Comparison of ENCODE assay signal across 16 cellular contexts in the genomic region with DNA sequence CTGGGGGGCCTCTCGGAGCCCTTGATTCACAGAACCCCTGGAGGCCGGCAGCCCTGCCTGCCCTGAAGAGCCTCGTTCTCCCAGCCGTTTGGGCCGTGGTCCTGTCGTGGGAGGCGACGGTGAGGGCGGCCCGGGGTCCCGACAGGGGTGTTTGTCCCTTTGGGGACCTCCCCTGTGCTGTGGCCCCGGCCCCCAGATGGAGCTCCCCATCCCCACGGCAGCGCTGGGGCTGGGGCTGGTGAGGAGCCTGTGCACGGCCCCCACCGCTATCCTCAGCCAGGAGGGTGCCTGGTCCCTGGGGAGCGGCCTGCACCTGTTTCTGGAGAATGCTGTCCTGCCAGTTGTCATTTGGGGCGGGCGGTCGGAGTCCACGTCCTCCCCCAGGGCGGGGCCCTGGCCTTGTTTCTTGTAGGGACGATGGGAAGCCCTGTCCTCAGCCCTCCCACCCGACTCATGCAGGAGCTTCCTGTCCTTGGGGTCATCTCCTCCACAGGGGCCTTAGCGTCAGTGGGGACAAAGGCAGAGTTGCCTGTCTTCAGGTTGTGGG. TPM values are rescaled to one million over a fixed set of nuclear protein-coding genes. Genes with fewer than 3 reads are reported as not detected.
A peak's percentile ranks its signal among the peaks of the same experiment; 100 is the strongest.
DNase-seq lines count a peak whose midpoint lies in the region; ATAC-seq, FAIRE-seq and TF ChIP-seq lines count a peak whose summit lies in the region.
"Had no signal": no experiment of that assay in that cellular context is flagged by ENCODE, and none has a peak within 500 bp of the region (broad histone marks: within the 10 kb centered on the region; RNA-seq: fewer than 3 reads in every experiment).

No MANE protein-coding gene starts in this region.

- no peak for TF ChIP-seq RAD21 in HepG2 (CRISPR knock-in tag; IDR thresholded peaks at IDR 0.05)

- H3K4me1 ChIP-seq in NT2/D1 (ENCODE audit: insufficient read depth, insufficient read length) (peaks cover 32% of the 10 kb centered on the region), HepG2 (ENCODE audit: insufficient read depth, low read length) (peaks cover 52% of the 10 kb centered on the region), rectal smooth muscle tissue (ENCODE audit: control insufficient read depth, insufficient read depth, low read length) (peaks cover 1% of the 10 kb centered on the region)

- H3K4me2 ChIP-seq in HepG2 (ENCODE audit: low read depth, low read length), result peak overlapping the region; percentile 99

- H3K9ac ChIP-seq in NT2/D1 (ENCODE audit: insufficient read length, low read depth) (peak overlapping the region; percentile 42), HepG2 (ENCODE audit: insufficient read depth, low read depth, low read length) (peak overlapping the region; percentile 72), rectal smooth muscle tissue (ENCODE audit: low read length) (no peak overlapping the region)

- no peak overlapping the region for H3K4me3 ChIP-seq in NT2/D1 (ENCODE audit: insufficient read length, low read depth)
- H3K4me3 ChIP-seq in HepG2 (replicated peaks in 1 of 3; ENCODE audit: insufficient read depth in 1 of 3, low read depth in 2 of 3, low read length in 3 of 3), result peak overlapping the region; percentile 58 to 85 (median 66); a peak in 5 of 6 replicates
- H3K4me3 ChIP-seq in rectal smooth muscle tissue (ENCODE audit: low read length), result peak overlapping the region; percentile 48

- peak overlapping the region; percentile 91 for H3K27ac ChIP-seq in HepG2 (ENCODE audit: extremely low read length, insufficient read depth, low read length)
- no peak overlapping the region for H3K27ac ChIP-seq in rectal smooth muscle tissue (ENCODE audit: low read depth, low read length)

- FAIRE-seq in HepG2 (lab: Jason Lieb, UNC), result no peak

- intact Hi-C loops in HepG2 (cut with micrococcal nuclease; ENCODE audit: unreplicated experiment) (loop anchor here (5.0 kb wide), 1 partner anchor 33 kb away; the partner anchor contains the start of genes NHLRC4 and PIGQ), left ventricle myocardium superior (cut with micrococcal nuclease) (no loop called here)

- POLR2A ChIA-PET in HepG2 (lab: Yijun Ruan, JAX), result interaction anchor here (0.6 to 3.1 kb wide), 15 partner anchors 9 to 132 kb away, joined by 3 to 17 read pairs (median 4); partner anchors contain the start of gene DECR2

- peak; percentile 7 for ATAC-seq in HepG2
- no peak for ATAC-seq in HG02610 (IDR thresholded peaks at IDR 0.05; ENCODE audit: unreplicated experiment)
- ATAC-seq in GM19351 (IDR thresholded peaks at IDR 0.05; ENCODE audit: unreplicated experiment), result no peak
- ATAC-seq in left ventricle myocardium superior, result no peak
- ATAC-seq: activated CD4-positive, alpha-beta T cell treated with anti-CD3 and anti-CD28 coated beads for 36 hours had no signal

- no peak for TF ChIP-seq EP300 in HepG2 (IDR thresholded peaks at IDR 0.05; ENCODE audit: low read depth in 2 of 2, low read length in 2 of 2)
- TF ChIP-seq EP300 in HepG2 (CRISPR knock-in tag; IDR thresholded peaks at IDR 0.05; ENCODE audit: borderline replicate concordance), result no peak

- H2AFZ ChIP-seq in HepG2 (ENCODE audit: low read length), result no peak overlapping the region

- no CpG with 5 or more reads among the region's 25 CpGs for WGBS in HepG2 (ENCODE audit: low lambda C conversion rate)

- TF ChIP-seq CTCF in HepG2 (CRISPR knock-in tag; IDR thresholded peaks at IDR 0.05), result no peak

- H3K9me3 ChIP-seq in NT2/D1 (ENCODE audit: insufficient read depth, low read length), result no peaks in the 10 kb centered on the region
- no peaks in the 10 kb centered on the region for H3K9me3 ChIP-seq in HepG2 (ENCODE audit: low read length)

- DNase-seq in COLO668 (lab: John Stamatoyannopoulos, UW; ENCODE audit: unreplicated experiment) (peak; percentile 31), NT2/D1 (ENCODE audit: low read depth, low spot score) (no peak), HepG2 (ENCODE audit: low spot score) (no peak), AG08396 (ENCODE audit: low spot score) (no peak), left ventricle myocardium superior (no peak)
- DNase-seq: activated CD4-positive, alpha-beta T cell treated with anti-CD3 and anti-CD28 coated beads for 36 hours; activated effector memory CD4-positive, alpha-beta T cell treated with Interleukin-2 at 50 U/mL for 16 hours; naive B cell; NCI-H2029 treated with DMSO at 0.1 percent for 48 hours; NCI-H69; posterior cingulate gyrus; stimulated activated naive CD4-positive, alpha-beta T cell had no signal

- H3K36me3 ChIP-seq in NT2/D1 (ENCODE audit: insufficient read depth, insufficient read length, low read length) (peaks cover 60% of the 10 kb centered on the region), HepG2 (replicated peaks in 1 of 2; ENCODE audit: control insufficient read depth in 1 of 2, insufficient read depth in 2 of 2, low read length in 2 of 2) (peaks cover 13 to 15% of the 10 kb centered on the region in 2 experiments; a peak in 4 of 5 replicates), rectal smooth muscle tissue (ENCODE audit: control insufficient read depth, insufficient read depth, low read length) (peaks cover 7% of the 10 kb centered on the region)

- H4K20me1 ChIP-seq in HepG2 (ENCODE audit: insufficient read depth, low read length), result peaks cover 17% of the 10 kb centered on the region; the same call in 1 of the 2 replicates

- peaks cover 83% of the 10 kb centered on the region for H3K79me2 ChIP-seq in HepG2 (ENCODE audit: insufficient read depth, low read length)

- no peak for TF ChIP-seq POLR2A in HepG2 (IDR thresholded peaks at IDR 0.05; ENCODE audit: insufficient read depth in 1 of 2, low read depth in 2 of 2, low read length in 2 of 2)

- in situ Hi-C loops in HepG2 (cut with HindIII; ENCODE audit: extremely low pct_ligation_motif_present, low pct_unique_long_range_greater_than_20kb), result no loop called here

- CTCF ChIA-PET in HepG2 (lab: Yijun Ruan, JAX; ENCODE audit: low intra/inter-chr PET ratio, low total read pairs), result no interaction called here

- no peaks in the 10 kb centered on the region for H3K27me3 ChIP-seq in NT2/D1 (ENCODE audit: insufficient read depth, insufficient read length)
- no peaks in the 10 kb centered on the region for H3K27me3 ChIP-seq in HepG2 (ENCODE audit: control insufficient read depth in 1 of 2, insufficient read depth in 2 of 2, low read length in 2 of 2)
- H3K27me3 ChIP-seq in rectal smooth muscle tissue (ENCODE audit: control insufficient read depth, insufficient read depth, low read length), result no peaks in the 10 kb centered on the region

- no TSS peak for BruUV-seq in HepG2 (replicated peaks; lab: Mats Ljungman, UMichigan)

RNA-seq across cellular contexts. Expression of gene CAPN15, which starts 6.7 kb away (rescaled TPM):
- total RNA-seq in HepG2 (2016; rRNA removed; fragmentation: Illumina TruSeq; extraction: Trizol) (15.0 and 24.5 TPM in 2 replicates), left ventricle myocardium superior (17.8 TPM)
- total RNA-seq in HepG2 (2016; cell fraction: cytosol; rRNA removed; fragmentation: Illumina TruSeq; extraction: Trizol; ENCODE audit: low read depth), result 4.2 and 4.4 TPM in 2 replicates
- total RNA-seq in HepG2 (2016; cell fraction: insoluble cytoplasmic fraction; rRNA removed; fragmentation: Illumina TruSeq; extraction: Trizol), result 12.6 and 24.1 TPM in 2 replicates
- total RNA-seq in HepG2 (2016; cell fraction: membrane; rRNA removed; fragmentation: Illumina TruSeq; extraction: Trizol), result 16.3 and 16.4 TPM in 2 replicates
- total RNA-seq in HepG2 (2016; cell fraction: nucleus; rRNA removed; fragmentation: Illumina TruSeq; extraction: Trizol), result 14.9 and 20.4 TPM in 2 replicates
- 14.9 and 22.2 TPM in 2 replicates for polyA plus RNA-seq in HepG2 (2011; rRNA removed)
- 11.3 and 22.6 TPM in 2 replicates for polyA plus RNA-seq in HepG2 (2011; cell fraction: cytosol; rRNA removed)
- polyA plus RNA-seq in HepG2 (2011; cell fraction: nucleus; rRNA removed), result 103 and 145 TPM in 2 replicates
- 17.6 and 19.5 TPM in 2 replicates for polyA plus RNA-seq in HepG2 (2012)
- polyA plus RNA-seq in HepG2 (2016; cell fraction: cytosol; fragmentation: Illumina TruSeq; extraction: Trizol; ENCODE audit: low read depth), result 5.8 and 6.0 TPM in 2 replicates
- 20.7 and 26.7 TPM in 2 replicates for polyA plus RNA-seq in HepG2 (2016; cell fraction: insoluble cytoplasmic fraction; fragmentation: Illumina TruSeq; extraction: Trizol; ENCODE audit: low read depth)
- 16.3 and 19.3 TPM in 2 replicates for polyA plus RNA-seq in HepG2 (2016; cell fraction: membrane; fragmentation: Illumina TruSeq; extraction: Trizol; ENCODE audit: low read depth)
- polyA plus RNA-seq in HepG2 (2016; cell fraction: nucleus; fragmentation: Illumina TruSeq; extraction: Trizol; ENCODE audit: insufficient read depth, low read depth), result 67.7 and 68.0 TPM in 2 replicates
- 22.1 and 60.1 TPM in 2 replicates for polyA minus RNA-seq in HepG2 (2011; rRNA and poly(A)+ RNA removed; ENCODE audit: low replicate concordance)
- 39.5 and 41.1 TPM in 2 replicates for polyA minus RNA-seq in HepG2 (2011; cell fraction: cytosol; rRNA and poly(A)+ RNA removed)
- polyA minus RNA-seq in HepG2 (2011; cell fraction: nucleus; rRNA and poly(A)+ RNA removed), result 16.0 and 18.4 TPM in 2 replicates

RNA-seq across cellular contexts. Expression of gene PRR35, which starts 26.0 kb away (rescaled TPM):
- 0.07 TPM in 1 of 2 replicates, not detected in the other for total RNA-seq in HepG2 (2016; rRNA removed; fragmentation: Illumina TruSeq; extraction: Trizol)
- total RNA-seq in HepG2 (2016; cell fraction: cytosol; rRNA removed; fragmentation: Illumina TruSeq; extraction: Trizol; ENCODE audit: low read depth), result not detected in 2 replicates
- total RNA-seq in HepG2 (2016; cell fraction: insoluble cytoplasmic fraction; rRNA removed; fragmentation: Illumina TruSeq; extraction: Trizol), result not detected in 2 replicates
- total RNA-seq in HepG2 (2016; cell fraction: membrane; rRNA removed; fragmentation: Illumina TruSeq; extraction: Trizol), result not detected in 2 replicates
- total RNA-seq in HepG2 (2016; cell fraction: nucleus; rRNA removed; fragmentation: Illumina TruSeq; extraction: Trizol), result not detected in 2 replicates
- 0.16 and 0.38 TPM in 2 replicates for polyA plus RNA-seq in HepG2 (2011; rRNA removed)
- polyA plus RNA-seq in HepG2 (2011; cell fraction: cytosol; rRNA removed), result 0.23 and 0.28 TPM in 2 replicates
- polyA plus RNA-seq in HepG2 (2011; cell fraction: nucleus; rRNA removed), result 0.81 and 1.2 TPM in 2 replicates
- polyA plus RNA-seq in HepG2 (2012), result 0.63 and 0.74 TPM in 2 replicates
- polyA plus RNA-seq in HepG2 (2016; cell fraction: cytosol; fragmentation: Illumina TruSeq; extraction: Trizol; ENCODE audit: low read depth), result not detected in 2 replicates
- polyA plus RNA-seq in HepG2 (2016; cell fraction: insoluble cytoplasmic fraction; fragmentation: Illumina TruSeq; extraction: Trizol; ENCODE audit: low read depth), result not detected in 2 replicates
- polyA plus RNA-seq in HepG2 (2016; cell fraction: membrane; fragmentation: Illumina TruSeq; extraction: Trizol; ENCODE audit: low read depth), result not detected in 2 replicates
- polyA plus RNA-seq in HepG2 (2016; cell fraction: nucleus; fragmentation: Illumina TruSeq; extraction: Trizol; ENCODE audit: insufficient read depth, low read depth), result not detected in 2 replicates
- polyA minus RNA-seq in HepG2 (2011; rRNA and poly(A)+ RNA removed; ENCODE audit: low replicate concordance), result 0.12 TPM in 1 of 2 replicates, not detected in the other
- 0.35 and 0.40 TPM in 2 replicates for polyA minus RNA-seq in HepG2 (2011; cell fraction: cytosol; rRNA and poly(A)+ RNA removed)
- polyA minus RNA-seq in HepG2 (2011; cell fraction: nucleus; rRNA and poly(A)+ RNA removed), result not detected in 2 replicates
- not detected for total RNA-seq in left ventricle myocardium superior
- total RNA-seq: activated CD4-positive, alpha-beta T cell treated with anti-CD3 and anti-CD28 coated beads for 36 hours; urinary bladder had no signal
- polyA plus RNA-seq: urinary bladder had no signal

RNA-seq across cellular contexts. Expression of gene NHLRC4, which starts 32.6 kb away (rescaled TPM):
- 0.40 and 0.48 TPM in 2 replicates for total RNA-seq in HepG2 (2016; rRNA removed; fragmentation: Illumina TruSeq; extraction: Trizol)
- not detected in 2 replicates for total RNA-seq in HepG2 (2016; cell fraction: cytosol; rRNA removed; fragmentation: Illumina TruSeq; extraction: Trizol; ENCODE audit: low read depth)
- 0.33 and 0.45 TPM in 2 replicates for total RNA-seq in HepG2 (2016; cell fraction: insoluble cytoplasmic fraction; rRNA removed; fragmentation: Illumina TruSeq; extraction: Trizol)
- 0.10 and 0.22 TPM in 2 replicates for total RNA-seq in HepG2 (2016; cell fraction: membrane; rRNA removed; fragmentation: Illumina TruSeq; extraction: Trizol)
- 0.22 TPM in 1 of 2 replicates, not detected in the other for total RNA-seq in HepG2 (2016; cell fraction: nucleus; rRNA removed; fragmentation: Illumina TruSeq; extraction: Trizol)
- polyA plus RNA-seq in HepG2 (2011; rRNA removed), result 0.59 and 1.1 TPM in 2 replicates
- polyA plus RNA-seq in HepG2 (2011; cell fraction: cytosol; rRNA removed), result 0.71 and 1.2 TPM in 2 replicates
- 1.3 and 1.7 TPM in 2 replicates for polyA plus RNA-seq in HepG2 (2011; cell fraction: nucleus; rRNA removed)
- polyA plus RNA-seq in HepG2 (2012), result 1.4 and 1.5 TPM in 2 replicates
- polyA plus RNA-seq in HepG2 (2016; cell fraction: cytosol; fragmentation: Illumina TruSeq; extraction: Trizol; ENCODE audit: low read depth), result 0.09 TPM in 1 of 2 replicates, not detected in the other
- polyA plus RNA-seq in HepG2 (2016; cell fraction: insoluble cytoplasmic fraction; fragmentation: Illumina TruSeq; extraction: Trizol; ENCODE audit: low read depth), result 0.26 TPM in 2 replicates
- not detected in 2 replicates for polyA plus RNA-seq in HepG2 (2016; cell fraction: membrane; fragmentation: Illumina TruSeq; extraction: Trizol; ENCODE audit: low read depth)
- polyA plus RNA-seq in HepG2 (2016; cell fraction: nucleus; fragmentation: Illumina TruSeq; extraction: Trizol; ENCODE audit: insufficient read depth, low read depth), result not detected in 2 replicates
- 1.4 TPM in 1 of 2 replicates, not detected in the other for polyA minus RNA-seq in HepG2 (2011; rRNA and poly(A)+ RNA removed; ENCODE audit: low replicate concordance)
- 0.40 and 0.88 TPM in 2 replicates for polyA minus RNA-seq in HepG2 (2011; cell fraction: cytosol; rRNA and poly(A)+ RNA removed)
- polyA minus RNA-seq in HepG2 (2011; cell fraction: nucleus; rRNA and poly(A)+ RNA removed), result 0.13 and 0.25 TPM in 2 replicates
- 0.52 TPM for total RNA-seq in left ventricle myocardium superior

RNA-seq across cellular contexts. Expression of gene PIGQ, which starts 35.6 kb away (rescaled TPM):
- total RNA-seq in HepG2 (2016; rRNA removed; fragmentation: Illumina TruSeq; extraction: Trizol) (8.4 and 19.7 TPM in 2 replicates), left ventricle myocardium superior (16.9 TPM)
- 7.5 and 10.0 TPM in 2 replicates for total RNA-seq in HepG2 (2016; cell fraction: cytosol; rRNA removed; fragmentation: Illumina TruSeq; extraction: Trizol; ENCODE audit: low read depth)
- total RNA-seq in HepG2 (2016; cell fraction: insoluble cytoplasmic fraction; rRNA removed; fragmentation: Illumina TruSeq; extraction: Trizol), result 7.4 and 18.9 TPM in 2 replicates
- total RNA-seq in HepG2 (2016; cell fraction: membrane; rRNA removed; fragmentation: Illumina TruSeq; extraction: Trizol), result 13.0 and 18.2 TPM in 2 replicates
- 16.8 and 19.0 TPM in 2 replicates for total RNA-seq in HepG2 (2016; cell fraction: nucleus; rRNA removed; fragmentation: Illumina TruSeq; extraction: Trizol)
- 7.7 and 13.6 TPM in 2 replicates for polyA plus RNA-seq in HepG2 (2011; rRNA removed)
- 7.2 and 11.6 TPM in 2 replicates for polyA plus RNA-seq in HepG2 (2011; cell fraction: cytosol; rRNA removed)
- 70.8 and 80.2 TPM in 2 replicates for polyA plus RNA-seq in HepG2 (2011; cell fraction: nucleus; rRNA removed)
- polyA plus RNA-seq in HepG2 (2012), result 6.7 and 8.5 TPM in 2 replicates
- polyA plus RNA-seq in HepG2 (2016; cell fraction: cytosol; fragmentation: Illumina TruSeq; extraction: Trizol; ENCODE audit: low read depth), result 6.3 and 7.2 TPM in 2 replicates
- polyA plus RNA-seq in HepG2 (2016; cell fraction: insoluble cytoplasmic fraction; fragmentation: Illumina TruSeq; extraction: Trizol; ENCODE audit: low read depth), result 6.9 and 8.3 TPM in 2 replicates
- polyA plus RNA-seq in HepG2 (2016; cell fraction: membrane; fragmentation: Illumina TruSeq; extraction: Trizol; ENCODE audit: low read depth), result 10.4 and 10.8 TPM in 2 replicates
- polyA plus RNA-seq in HepG2 (2016; cell fraction: nucleus; fragmentation: Illumina TruSeq; extraction: Trizol; ENCODE audit: insufficient read depth, low read depth), result 31.7 and 36.7 TPM in 2 replicates
- polyA minus RNA-seq in HepG2 (2011; rRNA and poly(A)+ RNA removed; ENCODE audit: low replicate concordance), result 38.0 and 89.1 TPM in 2 replicates
- polyA minus RNA-seq in HepG2 (2011; cell fraction: cytosol; rRNA and poly(A)+ RNA removed), result 8.1 and 11.1 TPM in 2 replicates
- polyA minus RNA-seq in HepG2 (2011; cell fraction: nucleus; rRNA and poly(A)+ RNA removed), result 13.6 and 14.0 TPM in 2 replicates

RNA-seq across cellular contexts. Expression of gene RAB40C, which starts 55.7 kb away (rescaled TPM):
- total RNA-seq in HepG2 (2016; rRNA removed; fragmentation: Illumina TruSeq; extraction: Trizol), result 8.2 and 11.5 TPM in 2 replicates
- total RNA-seq in HepG2 (2016; cell fraction: cytosol; rRNA removed; fragmentation: Illumina TruSeq; extraction: Trizol; ENCODE audit: low read depth), result 3.9 TPM in 2 replicates
- total RNA-seq in HepG2 (2016; cell fraction: insoluble cytoplasmic fraction; rRNA removed; fragmentation: Illumina TruSeq; extraction: Trizol), result 7.7 and 10.5 TPM in 2 replicates
- 9.2 and 9.7 TPM in 2 replicates for total RNA-seq in HepG2 (2016; cell fraction: membrane; rRNA removed; fragmentation: Illumina TruSeq; extraction: Trizol)
- total RNA-seq in HepG2 (2016; cell fraction: nucleus; rRNA removed; fragmentation: Illumina TruSeq; extraction: Trizol), result 6.0 and 7.3 TPM in 2 replicates
- polyA plus RNA-seq in HepG2 (2011; rRNA removed), result 7.7 and 10.6 TPM in 2 replicates
- polyA plus RNA-seq in HepG2 (2011; cell fraction: cytosol; rRNA removed), result 6.0 and 10.4 TPM in 2 replicates
- polyA plus RNA-seq in HepG2 (2011; cell fraction: nucleus; rRNA removed), result 25.9 TPM in 2 replicates
- polyA plus RNA-seq in HepG2 (2012), result 7.0 and 9.0 TPM in 2 replicates
- polyA plus RNA-seq in HepG2 (2016; cell fraction: cytosol; fragmentation: Illumina TruSeq; extraction: Trizol; ENCODE audit: low read depth), result 2.5 and 2.9 TPM in 2 replicates
- polyA plus RNA-seq in HepG2 (2016; cell fraction: insoluble cytoplasmic fraction; fragmentation: Illumina TruSeq; extraction: Trizol; ENCODE audit: low read depth), result 8.9 and 11.2 TPM in 2 replicates
- 6.5 and 6.8 TPM in 2 replicates for polyA plus RNA-seq in HepG2 (2016; cell fraction: membrane; fragmentation: Illumina TruSeq; extraction: Trizol; ENCODE audit: low read depth)
- 20.2 and 22.4 TPM in 2 replicates for polyA plus RNA-seq in HepG2 (2016; cell fraction: nucleus; fragmentation: Illumina TruSeq; extraction: Trizol; ENCODE audit: insufficient read depth, low read depth)
- polyA minus RNA-seq in HepG2 (2011; rRNA and poly(A)+ RNA removed; ENCODE audit: low replicate concordance), result 15.3 and 16.9 TPM in 2 replicates
- 5.5 and 7.3 TPM in 2 replicates for polyA minus RNA-seq in HepG2 (2011; cell fraction: cytosol; rRNA and poly(A)+ RNA removed)
- polyA minus RNA-seq in HepG2 (2011; cell fraction: nucleus; rRNA and poly(A)+ RNA removed), result 3.4 and 4.0 TPM in 2 replicates
- total RNA-seq in left ventricle myocardium superior, result 11.4 TPM
